Comparison of ENCODE assay signal across 8 cellular contexts in the genomic region with DNA sequence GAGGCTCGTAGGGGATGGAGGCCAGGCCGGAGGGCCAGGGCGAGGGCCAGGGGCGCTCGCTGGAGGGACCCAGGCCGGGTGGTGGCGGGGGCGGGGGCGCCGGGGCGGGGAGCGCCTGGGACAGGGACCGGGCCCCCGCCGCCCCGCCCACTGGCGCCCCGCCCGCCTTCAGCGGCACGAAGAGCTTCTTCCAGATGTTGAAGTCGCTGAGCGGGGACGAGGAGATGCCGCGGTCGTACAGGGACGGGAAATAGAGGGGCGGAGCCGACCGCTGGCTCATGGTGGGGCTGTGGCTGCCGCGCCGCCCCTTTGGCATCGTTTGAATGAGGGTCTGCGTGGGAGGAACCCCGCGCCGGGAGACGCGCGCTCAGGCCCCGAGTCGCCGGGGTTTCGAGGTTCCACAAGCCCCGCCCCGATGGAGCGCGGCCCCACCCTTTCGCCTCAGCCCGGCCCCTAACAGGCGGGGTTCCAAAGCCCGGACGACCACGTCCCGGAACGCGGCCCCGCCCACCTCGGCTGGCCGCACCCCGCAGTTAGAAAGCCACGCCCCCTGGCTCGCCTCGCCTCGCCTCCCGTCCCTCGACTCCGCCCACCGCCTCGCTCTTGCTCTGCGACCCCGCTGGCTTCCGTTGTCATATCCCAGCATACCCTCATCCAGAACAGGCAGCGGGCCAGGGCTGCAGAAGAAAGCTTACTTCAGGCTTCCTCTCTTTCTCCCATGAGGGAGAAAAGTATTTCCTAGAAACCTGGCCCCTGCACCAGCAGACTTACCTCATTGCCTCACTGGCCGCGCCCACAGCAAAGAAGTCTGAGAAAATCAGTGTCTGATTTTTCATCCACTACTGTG. TPM values are rescaled to one million over a fixed set of nuclear protein-coding genes. Genes with fewer than 3 reads are reported as not detected.
DNase-seq lines count a peak whose midpoint lies in the region; ATAC-seq, FAIRE-seq and TF ChIP-seq lines count a peak whose summit lies in the region.

A gene with protein sequence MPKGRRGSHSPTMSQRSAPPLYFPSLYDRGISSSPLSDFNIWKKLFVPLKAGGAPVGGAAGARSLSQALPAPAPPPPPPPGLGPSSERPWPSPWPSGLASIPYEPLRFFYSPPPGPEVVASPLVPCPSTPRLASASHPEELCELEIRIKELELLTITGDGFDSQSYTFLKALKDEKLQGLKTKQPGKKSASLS (minus strand): TSS at position 402 of the 847 bp plus-strand sequence. CDS start 86 bp downstream, at position 316.

- H3K4me1 ChIP-seq in adipocyte (ENCODE audit: control insufficient read depth, insufficient read depth, low read length) (peaks cover 55% of the 10 kb centered on the region), parathyroid adenoma (peaks cover 16% of the 10 kb centered on the region), tibial artery (peaks cover 0 to 46% (median 18%) of the 10 kb centered on the region in 4 donors)

- intact Hi-C loops in cardiac septum (cut with DNase I), result loop anchor here (2.0 to 5.0 kb wide), 2 partner anchors 34 to 443 kb away; a partner anchor contains a TSS
- intact Hi-C loops in tibial artery (cut with DNase I; ENCODE audit: low total_unique reads), result loop anchor here (5.0 kb wide), 1 partner anchor 37 kb away; a partner anchor contains a TSS

- H3K36me3 ChIP-seq in adipocyte (ENCODE audit: control insufficient read depth, insufficient read depth, low read length, severe bottlenecking) (peaks cover 10% of the 10 kb centered on the region), parathyroid adenoma (ENCODE audit: control insufficient read depth, insufficient read depth, low read length) (no peaks in the 10 kb centered on the region), tibial artery (peaks cover 0 to 5% (median 0%) of the 10 kb centered on the region in 3 donors)

- H3K4me3 ChIP-seq in adipocyte (ENCODE audit: low read length) (peak within 1 kb of the TSS; percentile 78), parathyroid adenoma (ENCODE audit: low read depth, low read length) (peak within 1 kb of the TSS; percentile 53), tibial artery (peak within 1 kb of the TSS; percentile 51 to 59)

- TF ChIP-seq CTCF in parathyroid adenoma (IDR thresholded peaks at IDR 0.05) (no peak), tibial artery (IDR thresholded peaks at IDR 0.05) (no peak)

- FAIRE-seq in GM12891 (lab: Jason Lieb, UNC), result peak; percentile 95

- peak within 1 kb of the TSS; percentile 69 for H3K4me2 ChIP-seq in parathyroid adenoma (ENCODE audit: low read length)

- TF ChIP-seq POLR2A in GM12891 (IDR thresholded peaks at IDR 0.05; ENCODE audit: low read depth, low read length), result no peak

- peak; percentile 90 for ATAC-seq in HG02763 (IDR thresholded peaks at IDR 0.05; ENCODE audit: unreplicated experiment)

- H3K27ac ChIP-seq in parathyroid adenoma (peak within 1 kb of the TSS; percentile 85), tibial artery (peak within 1 kb of the TSS; percentile 45 to 61)

- peak within 1 kb of the TSS; percentile 73 for H3K9ac ChIP-seq in adipocyte (ENCODE audit: low read length)
- H3K9ac ChIP-seq in parathyroid adenoma, result no peak within 1 kb of the TSS

- no peaks in the 10 kb centered on the region for H3K79me2 ChIP-seq in parathyroid adenoma

- no peaks in the 10 kb centered on the region for H3K9me3 ChIP-seq in adipocyte (ENCODE audit: control insufficient read depth, low read length)
- H3K9me3 ChIP-seq in parathyroid adenoma (ENCODE audit: control insufficient read depth, low read length), result no peaks in the 10 kb centered on the region
- no peaks in the 10 kb centered on the region for H3K9me3 ChIP-seq in tibial artery

- peak; percentile 88 for DNase-seq in GM12891 (ENCODE audit: insufficient read length, low spot score)
- peak; percentile 91 to 98 (median 96) for DNase-seq in NCI-H1417 (lab: John Stamatoyannopoulos, UW)
- peak; percentile 32 to 84 for DNase-seq in SW 1271 (lab: John Stamatoyannopoulos, UW)
- DNase-seq in adipocyte (ENCODE audit: low read depth), result peak; percentile 99
- DNase-seq in cardiac septum (ENCODE audit: low spot score), result peak; percentile 99
- DNase-seq in tibial artery, result peak; percentile 94 to 95

- peak within 1 kb of the TSS; percentile 46 for H2AFZ ChIP-seq in parathyroid adenoma

- H3K27me3 ChIP-seq in adipocyte (replicated peaks; ENCODE audit: control insufficient read depth, insufficient read depth, low read length) (no peaks in the 10 kb centered on the region), parathyroid adenoma (ENCODE audit: control insufficient read depth, insufficient read depth, low read length) (no peaks in the 10 kb centered on the region), tibial artery (no peaks in the 10 kb centered on the region)

TF ChIP-seq in GM12891, 5 proteins besides CTCF, POLR2A, EP300 and RAD21:
- no peak for TF ChIP-seq TAF1 (IDR thresholded peaks at IDR 0.05; ENCODE audit: low read depth, low read length)
- no peak for TF ChIP-seq POU2F2 (IDR thresholded peaks at IDR 0.05; ENCODE audit: low read depth, low read length)
- TF ChIP-seq POLR2AphosphoS5 (IDR thresholded peaks at IDR 0.05; ENCODE audit: low read depth, low read length), result no peak

RNA-seq across cellular contexts. Expression of the gene that starts here (rescaled TPM):
- not detected for polyA plus RNA-seq in GM12891 (2012; ENCODE audit: low read depth, missing spikeins)
- total RNA-seq in cardiac septum, result 1.4 TPM

Comparison
In these comparisons a context has a peak if more than half of its experiments do, and no peak if none do; other contexts are left out.
1. Peak in every context shown above with its lines: DNase-seq, ATAC-seq, H3K4me3 ChIP-seq and H3K27ac ChIP-seq.